ENCODE assay signal across 8 cellular contexts in genomic region chr15:74541494-74542191, GRCh38. TPM values are rescaled to one million over a fixed set of nuclear protein-coding genes. Genes with fewer than 3 reads are reported as not detected.
A peak's percentile ranks its signal among the peaks of the same experiment; 100 is the strongest.
DNase-seq lines count a peak whose midpoint lies in the region; ATAC-seq lines count a peak whose summit lies in the region.

No MANE protein-coding gene starts in this region.

- POLR2A ChIA-PET in T-cell (lab: Charles Lee): interaction anchor here (0.5 to 0.6 kb wide), 4 partner anchors 72 to 858 kb away, joined by 3 to 6 read pairs (median 4); no protein-coding TSS in a partner anchor

- peaks cover 59 to 69% (median 60%) of the 10 kb centered on the region in 3 donors for H3K4me1 Mint-ChIP-seq in T-cell

- no peaks in the 10 kb centered on the region for H3K27me3 Mint-ChIP-seq in T-cell

- peak; percentile 52 for DNase-seq in AG20443 (ENCODE audit: low spot score)
- peak; percentile 50 for DNase-seq in HK-2 (ENCODE audit: unreplicated experiment)
- peak in 33 of 34 experiments; percentile 27 to 69 (median 55) for DNase-seq in T-cell
- DNase-seq in iris pigment epithelial cell (ENCODE audit: low read depth): peak; percentile 51
- peak; percentile 82 for DNase-seq in stimulated activated CD4-positive, alpha-beta T cell treated with anti-CD3 and anti-CD28 coated beads, Interleukin-15, amount 100 ng/mL, for 24 hours
- no peak for DNase-seq in iPS-NIHi11 (ENCODE audit: low spot score)

- H3K36me3 Mint-ChIP-seq in T-cell: no peaks in the 10 kb centered on the region

- CTCF ChIA-PET in T-cell (lab: Charles Lee): interaction anchor here (0.5 to 1.2 kb wide), 6 partner anchors 13 to 239 kb away, joined by 3 to 4 read pairs (median 3); no protein-coding TSS in a partner anchor

- ATAC-seq in GM19043 (IDR thresholded peaks at IDR 0.05; ENCODE audit: low read depth, unreplicated experiment) (peak; percentile 31), T-cell (replicated peaks in 1 of 4) (peak; percentile 27 to 43 (median 40))

- H3K4me3 Mint-ChIP-seq in T-cell: peak overlapping the region; percentile 85 to 95 (median 92)

- no peaks in the 10 kb centered on the region for H3K9me3 Mint-ChIP-seq in T-cell

- peak overlapping the region; percentile 86 to 90 for H3K27ac Mint-ChIP-seq in T-cell

- peak overlapping the region; percentile 57 for H3K27ac ChIP-seq in angular gyrus (ENCODE audit: low read depth, low read length)

RNA-seq across cellular contexts. Expression of gene ARID3B, which starts 0.6 kb away (rescaled TPM):
- 10 to 100 TPM; 36.2 to 48.7 (median 42.9) TPM for total RNA-seq in T-cell
